25 cellular contexts compared by ENCODE assay signal in the genomic region with DNA sequence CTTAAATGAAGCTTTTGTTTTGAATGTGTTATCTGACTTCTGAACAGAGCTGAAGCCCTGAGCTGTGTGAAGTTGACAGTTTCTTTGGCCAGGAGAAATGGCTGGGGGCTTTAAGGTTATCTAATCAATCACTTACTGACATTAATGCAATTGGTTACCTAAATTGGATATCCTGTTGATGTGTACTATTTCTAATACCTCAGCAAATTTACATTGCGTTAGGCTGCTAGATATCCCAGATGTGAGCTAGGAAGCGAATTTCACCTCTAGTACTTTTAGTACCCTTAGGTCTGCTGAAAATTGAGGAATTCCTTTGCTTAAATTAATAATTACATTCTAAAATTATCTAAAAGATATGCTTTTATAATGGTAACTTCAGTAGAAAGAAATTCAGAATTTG.
"Had no signal": no experiment of that assay in that cellular context is flagged by ENCODE, and none has a peak within 500 bp of the region (broad histone marks: within the 10 kb centered on the region; RNA-seq: fewer than 3 reads in every experiment).

No MANE protein-coding gene starts in this region.

- H3K9me3 ChIP-seq: SJSA1 had no signal

- DNase-seq: activated CD4-positive, alpha-beta T cell treated with anti-CD3 and anti-CD28 coated beads for 48 hours; activated CD4-positive, alpha-beta T cell treated with anti-CD3 and anti-CD28 coated beads, Interleukin-2, amount 50 U/mL, for 4 hours; activated CD4-positive, CD25-positive, alpha-beta regulatory T cell treated with anti-CD3 and anti-CD28 coated beads, Interleukin-2, amount 50 U/mL, for 72 hours; activated CD8-positive, alpha-beta memory T cell treated with anti-CD3 and anti-CD28 coated beads, Interleukin-2, amount 50 U/mL, for 48 hours; activated CD8-positive, alpha-beta T cell treated with anti-CD3 and anti-CD28 coated beads, Interleukin-2, amount 10 ng/mL, durations not matched to agents 7 days and 5 days; activated naive CD4-positive, alpha-beta T cell treated with anti-CD3 and anti-CD28 coated beads, Interleukin-2, amount 50 U/mL, for 16 hours; activated naive CD8-positive, alpha-beta T cell treated with anti-CD3 and anti-CD28 coated beads, Interleukin-2, amount 10 ng/mL, durations not matched to agents 7 days and 5 days; activated T-cell treated with anti-CD3 and anti-CD28 coated beads, Interleukin-2, amount 50 U/mL, for 1 hour; aorta; NCI-H1092 treated with DMSO at 0.1 percent for 48 hours; NCI-H1417 treated with DMSO at 0.1 percent for 48 hours; NCI-H1694; NCI-H2029; NCI-H2107; NCI-H2171 treated with DMSO at 0.1 percent for 48 hours; NCI-H226; NCI-H526; NCI-H774; NK-92 treated with Interleukin-12 subunit alpha and Interleukin-12 subunit beta, amount 100 ng/mL, for 24 hours; OCI-M1; SHP77; SW 1271 had no signal

- H3K4me3 ChIP-seq: SJSA1 had no signal

- H3K27me3 ChIP-seq: SJSA1 had no signal

- H3K36me3 ChIP-seq: SJSA1 had no signal

- H3K27ac ChIP-seq: RWPE1, SJSA1 had no signal

- FAIRE-seq: bronchial epithelial cell had no signal
